ENCODE assay signal across 30 cellular contexts in genomic region chr12:54861927-54862326, GRCh38. TPM values are rescaled to one million over a fixed set of nuclear protein-coding genes. Genes with fewer than 3 reads are reported as not detected.
DNase-seq lines count a peak whose midpoint lies in the region; ATAC-seq and TF ChIP-seq lines count a peak whose summit lies in the region.
"Had no signal": no experiment of that assay in that cellular context is flagged by ENCODE, and none has a peak within 500 bp of the region (broad histone marks: within the 10 kb centered on the region; RNA-seq: fewer than 3 reads in every experiment).

No MANE protein-coding gene starts in this region.

- peak; percentile 60 to 64 for ATAC-seq in natural killer cell treated with Interleukin-12 subunit alpha and Interleukin-12 subunit beta and Interleukin-15 and Interleukin-18, amount 100 ng/mL, for 72 hours
- ATAC-seq in natural killer cell, result no peak
- ATAC-seq in stimulated activated naive CD8-positive, alpha-beta T cell treated with anti-CD3 and anti-CD28 coated beads, Interleukin-15, amount 100 ng/mL, for 72 hours, result peak; percentile 24
- no peak for ATAC-seq in stimulated activated naive CD8-positive, alpha-beta T cell treated with anti-CD3 and anti-CD28 coated beads, Interleukin-15, Interleukin-2, amounts not matched to agents 100 U/mL and 50 U/mL, for 24 hours
- ATAC-seq: A549; CD8-positive, alpha-beta T cell had no signal

- H3K27me3 Mint-ChIP-seq in natural killer cell treated with Interleukin-12 subunit alpha and Interleukin-12 subunit beta and Interleukin-15 and Interleukin-18, amount 100 ng/mL, for 72 hours, result no peaks in the 10 kb centered on the region
- peaks cover 4 to 32% of the 10 kb centered on the region in 2 donors for H3K27me3 Mint-ChIP-seq in natural killer cell (ENCODE audit: low read depth in 2 of 2)
- peaks cover 9% of the 10 kb centered on the region for H3K27me3 Mint-ChIP-seq in stimulated activated naive CD8-positive, alpha-beta T cell treated with anti-CD3 and anti-CD28 coated beads, Interleukin-15, amount 100 ng/mL, for 72 hours

- H3K4me1 Mint-ChIP-seq in natural killer cell treated with Interleukin-12 subunit alpha and Interleukin-12 subunit beta and Interleukin-15 and Interleukin-18, amount 100 ng/mL, for 72 hours (ENCODE audit: low read depth in 2 of 2), result peaks cover 54 to 61% of the 10 kb centered on the region in 2 donors
- peaks cover 0 to 9% of the 10 kb centered on the region in 2 donors for H3K4me1 Mint-ChIP-seq in natural killer cell
- H3K4me1 Mint-ChIP-seq in stimulated activated naive CD8-positive, alpha-beta T cell treated with anti-CD3 and anti-CD28 coated beads, Interleukin-15, amount 100 ng/mL, for 72 hours, result peaks cover 55% of the 10 kb centered on the region
- H3K4me1 Mint-ChIP-seq: B cell; CD4-positive, alpha-beta memory T cell; CD8-positive, alpha-beta memory T cell had no signal

- H3K27ac Mint-ChIP-seq in natural killer cell treated with Interleukin-12 subunit alpha and Interleukin-12 subunit beta and Interleukin-15 and Interleukin-18, amount 100 ng/mL, for 72 hours, result peak overlapping the region; percentile 43 to 82
- H3K27ac Mint-ChIP-seq in natural killer cell, result no peak overlapping the region
- no peak overlapping the region for H3K27ac Mint-ChIP-seq in stimulated activated naive CD8-positive, alpha-beta T cell treated with anti-CD3 and anti-CD28 coated beads, Interleukin-15, amount 100 ng/mL, for 72 hours
- H3K27ac Mint-ChIP-seq: B cell; CD4-positive, alpha-beta memory T cell; CD4-positive, alpha-beta T cell; CD4-positive, CD25-positive, alpha-beta regulatory T cell; CD8-positive, alpha-beta memory T cell; CD8-positive, alpha-beta T cell had no signal

- no peak for TF ChIP-seq CTCF in natural killer cell (IDR thresholded peaks at IDR 0.05)

- H3K36me3 Mint-ChIP-seq in natural killer cell treated with Interleukin-12 subunit alpha and Interleukin-12 subunit beta and Interleukin-15 and Interleukin-18, amount 100 ng/mL, for 72 hours, result peaks cover 13% of the 10 kb centered on the region
- H3K36me3 Mint-ChIP-seq in natural killer cell, result no peaks in the 10 kb centered on the region
- H3K36me3 Mint-ChIP-seq: CD14-positive monocyte; CD4-positive, alpha-beta memory T cell; CD4-positive, CD25-positive, alpha-beta regulatory T cell; CD8-positive, alpha-beta memory T cell; CD8-positive, alpha-beta T cell had no signal

- intact Hi-C loops in natural killer cell (cut with micrococcal nuclease), result no loop called here

- peak overlapping the region; percentile 46 for H3K4me3 Mint-ChIP-seq in natural killer cell treated with Interleukin-12 subunit alpha and Interleukin-12 subunit beta and Interleukin-15 and Interleukin-18, amount 100 ng/mL, for 72 hours
- no peak overlapping the region for H3K4me3 Mint-ChIP-seq in natural killer cell
- H3K4me3 Mint-ChIP-seq in stimulated activated naive CD8-positive, alpha-beta T cell treated with anti-CD3 and anti-CD28 coated beads, Interleukin-15, amount 100 ng/mL, for 72 hours, result no peak overlapping the region
- H3K4me3 Mint-ChIP-seq: B cell; CD14-positive monocyte; CD4-positive, alpha-beta memory T cell; CD4-positive, alpha-beta T cell; CD4-positive, CD25-positive, alpha-beta regulatory T cell; CD8-positive, alpha-beta memory T cell; CD8-positive, alpha-beta T cell had no signal

- peaks cover 10% of the 10 kb centered on the region for H3K9me3 Mint-ChIP-seq in natural killer cell treated with Interleukin-12 subunit alpha and Interleukin-12 subunit beta and Interleukin-15 and Interleukin-18, amount 100 ng/mL, for 72 hours
- no peaks in the 10 kb centered on the region for H3K9me3 Mint-ChIP-seq in natural killer cell
- no peaks in the 10 kb centered on the region for H3K9me3 Mint-ChIP-seq in stimulated activated naive CD8-positive, alpha-beta T cell treated with anti-CD3 and anti-CD28 coated beads, Interleukin-15, amount 100 ng/mL, for 72 hours
- H3K9me3 Mint-ChIP-seq: CD4-positive, alpha-beta T cell; CD8-positive, alpha-beta memory T cell; CD8-positive, alpha-beta T cell had no signal

- no peak for DNase-seq in natural killer cell treated with Interleukin-12 subunit alpha and Interleukin-12 subunit beta and Interleukin-15 and Interleukin-18, amount 100 ng/mL, for 72 hours (ENCODE audit: low spot score)
- no peak for DNase-seq in natural killer cell
- DNase-seq in stimulated activated naive CD8-positive, alpha-beta T cell treated with anti-CD3 and anti-CD28 coated beads, Interleukin-15, amount 100 ng/mL, for 72 hours, result no peak
- no peak for DNase-seq in stimulated activated naive CD8-positive, alpha-beta T cell treated with anti-CD3 and anti-CD28 coated beads, Interleukin-15, Interleukin-2, amounts not matched to agents 100 U/mL and 50 U/mL, for 24 hours
- DNase-seq: 8988T; ACHN; AML-193; BE2C; C1 segment of cervical spinal cord; Caco-2; Calu3; CD4-positive, alpha-beta memory T cell; CD4-positive, alpha-beta T cell; CD4-positive, CD25-positive, alpha-beta regulatory T cell; CD8-positive, alpha-beta memory T cell; CD8-positive, alpha-beta T cell; COR-L47; DMS 273 treated with DMSO at 0.1 percent for 48 hours; DMS153; DMS53; DMS79; DMS79 treated with DMSO at 0.1 percent for 48 hours; DND-41; EL had no signal

RNA-seq across cellular contexts. Expression of gene MUCL1, which starts 7.6 kb away (rescaled TPM):
- 10 to 100 TPM in 1 of 2 donors, 1 to 10 TPM in 1; 5.9 to 11.3 TPM for total RNA-seq in natural killer cell treated with Interleukin-12 subunit alpha and Interleukin-12 subunit beta and Interleukin-15 and Interleukin-18, amount 100 ng/mL, for 72 hours
- not detected for total RNA-seq in natural killer cell
- total RNA-seq: A172; A673; B cell; Caco-2; Calu3; CD4-positive, alpha-beta memory T cell; CD4-positive, alpha-beta T cell; CD4-positive, CD25-positive, alpha-beta regulatory T cell; CD8-positive, alpha-beta memory T cell; CD8-positive, alpha-beta T cell; Daoy had no signal

Comparison
In these comparisons a context has a peak if more than half of its experiments do, and no peak if none do; other contexts are left out.
1. ATAC-seq: peak in natural killer cell treated with Interleukin-12 subunit alpha and Interleukin-12 subunit beta and Interleukin-15 and Interleukin-18, amount 100 ng/mL, for 72 hours (2 of 2) and stimulated activated naive CD8-positive, alpha-beta T cell treated with anti-CD3 and anti-CD28 coated beads, Interleukin-15, amount 100 ng/mL, for 72 hours (single experiment); none in natural killer cell (0 of 3) and stimulated activated naive CD8-positive, alpha-beta T cell treated with anti-CD3 and anti-CD28 coated beads, Interleukin-15, Interleukin-2, amounts not matched to agents 100 U/mL and 50 U/mL, for 24 hours (single experiment).
2. H3K27ac Mint-ChIP-seq: peak in natural killer cell treated with Interleukin-12 subunit alpha and Interleukin-12 subunit beta and Interleukin-15 and Interleukin-18, amount 100 ng/mL, for 72 hours (2 of 2); none in natural killer cell (0 of 2) and stimulated activated naive CD8-positive, alpha-beta T cell treated with anti-CD3 and anti-CD28 coated beads, Interleukin-15, amount 100 ng/mL, for 72 hours (0 of 2).
3. RNA of gene MUCL1, which starts 7.6 kb away (total RNA-seq): 5.9 to 11.3 TPM in natural killer cell treated with Interleukin-12 subunit alpha and Interleukin-12 subunit beta and Interleukin-15 and Interleukin-18, amount 100 ng/mL, for 72 hours; not detected in natural killer cell; every median in the first group is over 4 times any median in the second.